Comparison of ENCODE assay signal across 1 cellular context in genomic region chrX:2474963-2475726, GRCh38.
TF ChIP-seq lines count a peak whose summit lies in the region.

No MANE protein-coding gene starts in this region.

TF ChIP-seq in K562, 482 proteins besides CTCF, POLR2A, EP300 and RAD21 (continued from another document and continues in another):
- TF ChIP-seq GMEB1 (CRISPR knock-in tag; IDR thresholded peaks at IDR 0.05), result no peak
- TF ChIP-seq ZNF354B (CRISPR knock-in tag; IDR thresholded peaks at IDR 0.05), result no peak
- TF ChIP-seq SRSF7 (optimal IDR thresholded peaks at IDR 0.05; ENCODE audit: low read depth, low read length), result no peak
- TF ChIP-seq ZC3H4 (CRISPR knock-in tag; IDR thresholded peaks at IDR 0.05; ENCODE audit: borderline replicate concordance), result no peak
- no peak for TF ChIP-seq TGIF2 (CRISPR knock-in tag; IDR thresholded peaks at IDR 0.05)
- TF ChIP-seq GATA2 (CRISPR knock-in tag; IDR thresholded peaks at IDR 0.05), result no peak
- no peak for TF ChIP-seq NR2C1 (IDR thresholded peaks at IDR 0.05)
- TF ChIP-seq NR2C1 (tag; IDR thresholded peaks at IDR 0.05), result no peak
- no peak for TF ChIP-seq NUFIP1 (IDR thresholded peaks at IDR 0.05; ENCODE audit: partially characterized antibody)
- TF ChIP-seq ZNF764 (CRISPR knock-in tag; IDR thresholded peaks at IDR 0.05; ENCODE audit: low read depth), result no peak
- TF ChIP-seq TRIM28 (IDR thresholded peaks at IDR 0.05), result no peak
- no peak for TF ChIP-seq HMGXB4 (CRISPR knock-in tag; IDR thresholded peaks at IDR 0.05)
- TF ChIP-seq KDM1A (IDR thresholded peaks at IDR 0.05), result peak in 1 of 2 experiments; percentile 98; a peak in 2 of 4 replicates
- TF ChIP-seq CXXC5 (CRISPR knock-in tag; IDR thresholded peaks at IDR 0.05), result peak; percentile 32; the same call in 1 of the 2 replicates
- no peak for TF ChIP-seq POLR3G (IDR thresholded peaks at IDR 0.05; ENCODE audit: extremely low read depth, insufficient read length, insufficient replicate concordance)
- no peak for TF ChIP-seq NONO (IDR thresholded peaks at IDR 0.05; ENCODE audit: low read depth in 2 of 2, low read length in 1 of 2)
- no peak for TF ChIP-seq SLC30A9 (CRISPR knock-in tag; IDR thresholded peaks at IDR 0.05)
- TF ChIP-seq ZNF124 (CRISPR knock-in tag; IDR thresholded peaks at IDR 0.05), result no peak
- TF ChIP-seq BCL6 (CRISPR knock-in tag; IDR thresholded peaks at IDR 0.05), result no peak
- no peak for TF ChIP-seq SFPQ (IDR thresholded peaks at IDR 0.05; ENCODE audit: low read depth, low read length)
- TF ChIP-seq ZNF696 (CRISPR knock-in tag; conservative IDR thresholded peaks at IDR 0.05), result no peak
- TF ChIP-seq CBX3 (IDR thresholded peaks at IDR 0.05; ENCODE audit: borderline replicate concordance in 1 of 2, low read length in 2 of 2), result no peak
- no peak for TF ChIP-seq TBL1XR1 (IDR thresholded peaks at IDR 0.05; ENCODE audit: low read length in 2 of 2)
- no peak for TF ChIP-seq HBP1 (CRISPR knock-in tag; IDR thresholded peaks at IDR 0.05)
- TF ChIP-seq CBX1 (IDR thresholded peaks at IDR 0.05; ENCODE audit: low read depth), result no peak
- peak in 1 of 2 experiments; percentile 99 for TF ChIP-seq NCOA2 (IDR thresholded peaks at IDR 0.05; ENCODE audit: partially characterized antibody in 2 of 2)
- TF ChIP-seq ZNF197 (CRISPR knock-in tag; IDR thresholded peaks at IDR 0.05; ENCODE audit: low read depth), result no peak
- TF ChIP-seq CCNT2 (IDR thresholded peaks at IDR 0.05; ENCODE audit: borderline replicate concordance, extremely low read depth, insufficient read length, low read depth, low read length), result no peak
- no peak for TF ChIP-seq REST (CRISPR knock-in tag; IDR thresholded peaks at IDR 0.05; ENCODE audit: low read depth)
- TF ChIP-seq KLF13 (tag; IDR thresholded peaks at IDR 0.05; ENCODE audit: borderline replicate concordance, low read depth), result no peak
- TF ChIP-seq MEF2A (IDR thresholded peaks at IDR 0.05; ENCODE audit: control insufficient read depth, low read depth, low read length), result no peak
- TF ChIP-seq ZNF436 (CRISPR knock-in tag; IDR thresholded peaks at IDR 0.05), result no peak
- TF ChIP-seq XRCC4 (IDR thresholded peaks at IDR 0.05; ENCODE audit: extremely low read depth, insufficient read depth, insufficient read length), result no peak
- no peak for TF ChIP-seq ETS2 (tag; IDR thresholded peaks at IDR 0.05; ENCODE audit: borderline replicate concordance, poor library complexity, severe bottlenecking)
- TF ChIP-seq KDM2B (CRISPR knock-in tag; IDR thresholded peaks at IDR 0.05), result no peak
- no peak for TF ChIP-seq HDAC3 (IDR thresholded peaks at IDR 0.05; ENCODE audit: borderline replicate concordance, partially characterized antibody)
- TF ChIP-seq ZBTB9 (CRISPR knock-in tag; IDR thresholded peaks at IDR 0.05), result no peak
- TF ChIP-seq ZNF24 (IDR thresholded peaks at IDR 0.05), result no peak
- no peak for TF ChIP-seq PURB (CRISPR knock-in tag; IDR thresholded peaks at IDR 0.05; ENCODE audit: low read depth)
- TF ChIP-seq ASH1L (IDR thresholded peaks at IDR 0.05; ENCODE audit: borderline replicate concordance, low read depth, partially characterized antibody), result no peak
- no peak for TF ChIP-seq MEIS2 (IDR thresholded peaks at IDR 0.05; ENCODE audit: partially characterized antibody)
- TF ChIP-seq CLOCK (CRISPR knock-in tag; IDR thresholded peaks at IDR 0.05; ENCODE audit: borderline replicate concordance), result no peak
- TF ChIP-seq FOXA1 (IDR thresholded peaks at IDR 0.05; ENCODE audit: borderline replicate concordance), result no peak
- 0 out of 2 replicates have a peak, but pooled peaks have one; percentile 13 for TF ChIP-seq ATF7 (IDR thresholded peaks at IDR 0.05)
- no peak for TF ChIP-seq PHB2 (IDR thresholded peaks at IDR 0.05; ENCODE audit: low read depth)
- no peak for TF ChIP-seq HEY1 (CRISPR knock-in tag; IDR thresholded peaks at IDR 0.05; ENCODE audit: borderline replicate concordance)
- TF ChIP-seq NFXL1 (CRISPR knock-in tag; IDR thresholded peaks at IDR 0.05), result no peak
- no peak for TF ChIP-seq DMBX1 (CRISPR knock-in tag; IDR thresholded peaks at IDR 0.05; ENCODE audit: borderline replicate concordance)
- no peak for TF ChIP-seq BRF2 (IDR thresholded peaks at IDR 0.05; ENCODE audit: borderline replicate concordance, insufficient read depth, insufficient read length)
- TF ChIP-seq ZC3H8 (IDR thresholded peaks at IDR 0.05), result no peak
- no peak for TF ChIP-seq ZFPM2 (CRISPR knock-in tag; IDR thresholded peaks at IDR 0.05)
- no peak for TF ChIP-seq ZBTB5 (IDR thresholded peaks at IDR 0.05)
- TF ChIP-seq RCOR1 (IDR thresholded peaks at IDR 0.05; ENCODE audit: borderline replicate concordance in 1 of 2, low read depth in 2 of 2, low read length in 2 of 2), result no peak
- TF ChIP-seq ILF3 (IDR thresholded peaks at IDR 0.05; ENCODE audit: borderline replicate concordance), result no peak
- TF ChIP-seq ZNF316 (IDR thresholded peaks at IDR 0.05), result no peak
